Comparison of ENCODE assay signal across 9 cellular contexts in genomic region chr5:112264151-112264550, GRCh38.
"Had no signal": no experiment of that assay in that cellular context is flagged by ENCODE, and none has a peak within 500 bp of the region (broad histone marks: within the 10 kb centered on the region; RNA-seq: fewer than 3 reads in every experiment).

No MANE protein-coding gene starts in this region.

- H3K4me3 ChIP-seq: GM23248, GM23338, HAP-1 had no signal

- H3K36me3 ChIP-seq: HAP-1 had no signal

- DNase-seq: GM23248, GOT3, H7, H9, HCEC 1CT, HFFc6 had no signal

- ATAC-seq: GM23338, HCT116 had no signal

- H3K4me1 ChIP-seq: HAP-1 had no signal

- H3K27ac ChIP-seq: GM23248 had no signal

- H3K9me3 ChIP-seq: HAP-1 had no signal
